Comparison of ENCODE assay signal across 11 cellular contexts in the genomic region with DNA sequence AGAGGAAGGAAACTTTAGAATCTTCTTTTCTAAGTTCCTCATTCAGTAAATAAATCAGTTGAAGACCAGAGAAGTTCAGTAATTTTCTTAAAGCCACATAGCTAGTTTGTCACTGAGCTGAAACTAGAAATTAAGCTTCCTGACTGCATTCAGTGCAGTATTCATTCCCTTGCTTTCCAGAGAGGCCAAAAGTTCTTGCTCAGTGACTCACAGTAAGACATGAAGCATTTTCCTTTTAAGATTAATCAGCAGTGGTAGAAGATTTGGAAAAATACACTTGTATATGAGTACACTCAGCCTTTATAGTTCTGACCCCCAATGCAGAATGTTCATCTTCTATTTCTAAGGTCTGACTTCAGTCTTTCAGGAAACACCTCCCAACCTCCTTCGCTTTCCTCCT.
DNase-seq lines count a peak whose midpoint lies in the region; ATAC-seq, FAIRE-seq and TF ChIP-seq lines count a peak whose summit lies in the region.
"Had no signal": no experiment of that assay in that cellular context is flagged by ENCODE, and none has a peak within 500 bp of the region (broad histone marks: within the 10 kb centered on the region; RNA-seq: fewer than 3 reads in every experiment).

No MANE protein-coding gene starts in this region.

- intact Hi-C loops in endothelial cell of umbilical vein (cut with micrococcal nuclease): no loop called here

- TF ChIP-seq POLR2A in endothelial cell of umbilical vein (IDR thresholded peaks at IDR 0.05; ENCODE audit: low read depth, low read length): no peak

- no peaks in the 10 kb centered on the region for H3K27me3 ChIP-seq in endothelial cell of umbilical vein (ENCODE audit: control insufficient read depth in 2 of 2, insufficient read depth in 2 of 2, low read length in 2 of 2)

- peak overlapping the region; percentile 31 for H3K4me2 ChIP-seq in endothelial cell of umbilical vein (ENCODE audit: insufficient read depth, low read length)

- H3K9ac ChIP-seq in endothelial cell of umbilical vein (replicated peaks; ENCODE audit: extremely low read depth, insufficient read depth, low read length): no peak overlapping the region

- no peaks in the 10 kb centered on the region for H3K9me3 ChIP-seq in endothelial cell of umbilical vein (replicated peaks; ENCODE audit: control insufficient read depth, insufficient read depth, low read length)

- H3K36me3 ChIP-seq in endothelial cell of umbilical vein (ENCODE audit: control insufficient read depth in 2 of 2, extremely low read depth in 1 of 2, insufficient read depth in 2 of 2, low read length in 2 of 2): no peaks in the 10 kb centered on the region

- no peak overlapping the region for H3K4me3 ChIP-seq in endothelial cell of umbilical vein (replicated peaks in 1 of 3; ENCODE audit: insufficient read depth in 1 of 3, low read depth in 1 of 3, low read length in 3 of 3)

- peaks cover 24% of the 10 kb centered on the region for H3K4me1 ChIP-seq in endothelial cell of umbilical vein (ENCODE audit: control insufficient read depth, extremely low read depth, insufficient read depth, low read length)

- H3K79me2 ChIP-seq in endothelial cell of umbilical vein (ENCODE audit: control insufficient read depth, insufficient read depth, low read length): no peaks in the 10 kb centered on the region

- H2AFZ ChIP-seq in endothelial cell of umbilical vein (ENCODE audit: low read depth, low read length): no peak overlapping the region

- no peaks in the 10 kb centered on the region for H3K9me1 ChIP-seq in endothelial cell of umbilical vein (replicated peaks; ENCODE audit: control insufficient read depth, extremely low read depth, insufficient read depth, low read length)

- TF ChIP-seq CTCF in endothelial cell of umbilical vein (IDR thresholded peaks at IDR 0.05; ENCODE audit: extremely low read depth in 1 of 2, insufficient read depth in 1 of 2, low read depth in 1 of 2, low read length in 2 of 2): no peak

- DNase-seq in ELR (ENCODE audit: low read depth) (peak; percentile 80), NOMO-1 treated with DMSO at 0.1 percent for 48 hours (lab: John Stamatoyannopoulos, UW; ENCODE audit: unreplicated experiment) (peak; percentile 69), endothelial cell of umbilical vein (ENCODE audit: low read depth, low spot score) (peak; percentile 69), renal cortical epithelial cell (ENCODE audit: low read depth) (peak; percentile 86), NCI-H510A (lab: John Stamatoyannopoulos, UW) (no peak), T-helper 9 cell (no peak)
- DNase-seq: NCI-H2171 treated with DMSO at 0.1 percent for 48 hours, posterior cingulate gyrus, T-cell had no signal

- CTCF ChIA-PET in endothelial cell of umbilical vein (lab: Charles Lee): interaction anchor here (0.6 to 1.5 kb wide), 5 partner anchors 13 to 87 kb away, joined by 3 to 7 read pairs (median 3); no protein-coding TSS in a partner anchor

- no peak overlapping the region for H3K27ac ChIP-seq in endothelial cell of umbilical vein (ENCODE audit: insufficient read depth, low read depth, low read length)

- dilution Hi-C loops in endothelial cell of umbilical vein (cut with MboI; ENCODE audit: extremely low pct_ligation_motif_present, low sequenced_read_pairs): no loop called here

- no peaks in the 10 kb centered on the region for H4K20me1 ChIP-seq in endothelial cell of umbilical vein (replicated peaks; ENCODE audit: control insufficient read depth, extremely low read depth, insufficient read depth, low read length)

- POLR2A ChIA-PET in endothelial cell of umbilical vein (lab: Charles Lee): no interaction called here

- peak; percentile 84 for FAIRE-seq in endothelial cell of umbilical vein (lab: Jason Lieb, UNC)
- FAIRE-seq: HepG2 had no signal

- no peak for ATAC-seq in HG02973 (IDR thresholded peaks at IDR 0.05; ENCODE audit: unreplicated experiment)
- ATAC-seq: HepG2, T-cell had no signal

- BruUV-seq in endothelial cell of umbilical vein (replicated peaks; lab: Mats Ljungman, UMichigan): no TSS peak

TF ChIP-seq in endothelial cell of umbilical vein, 7 proteins besides CTCF, POLR2A, EP300 and RAD21:
- TF ChIP-seq JUN (IDR thresholded peaks at IDR 0.05; ENCODE audit: borderline replicate concordance, insufficient read depth, insufficient read length, low read depth): peak; percentile 31
- TF ChIP-seq, protein P1, sequence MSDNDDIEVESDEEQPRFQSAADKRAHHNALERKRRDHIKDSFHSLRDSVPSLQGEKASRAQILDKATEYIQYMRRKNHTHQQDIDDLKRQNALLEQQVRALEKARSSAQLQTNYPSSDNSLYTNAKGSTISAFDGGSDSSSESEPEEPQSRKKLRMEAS (IDR thresholded peaks at IDR 0.05; ENCODE audit: insufficient read depth, insufficient read length): no peak
- no peak for TF ChIP-seq GATA2 (IDR thresholded peaks at IDR 0.05; ENCODE audit: insufficient read depth, insufficient read length, low read depth, low read length)
- peak; percentile 88 for TF ChIP-seq FOS (IDR thresholded peaks at IDR 0.05; ENCODE audit: borderline replicate concordance, insufficient read depth, low read length)

Comparison
In these comparisons a context has a peak if more than half of its experiments do, and no peak if none do; other contexts are left out.
1. DNase-seq: peak in ELR (single experiment), NOMO-1 treated with DMSO at 0.1 percent for 48 hours (single experiment), endothelial cell of umbilical vein (single experiment) and renal cortical epithelial cell (single experiment); none in NCI-H510A (single experiment) and T-helper 9 cell (single experiment).